In genomic region chr1:234933031-234933430, GRCh38 we compare ENCODE assay signal across 1 cellular context.
TF ChIP-seq lines count a peak whose summit lies in the region.

No MANE protein-coding gene starts in this region.

TF ChIP-seq in GM23338, 12 proteins besides CTCF, POLR2A, EP300 and RAD21 (continued from another document):
- no peak for TF ChIP-seq ZNF462 (CRISPR knock-in tag; IDR thresholded peaks at IDR 0.05)
- no peak for TF ChIP-seq NANOG (IDR thresholded peaks at IDR 0.05; ENCODE audit: borderline replicate concordance)
